In the genomic region with DNA sequence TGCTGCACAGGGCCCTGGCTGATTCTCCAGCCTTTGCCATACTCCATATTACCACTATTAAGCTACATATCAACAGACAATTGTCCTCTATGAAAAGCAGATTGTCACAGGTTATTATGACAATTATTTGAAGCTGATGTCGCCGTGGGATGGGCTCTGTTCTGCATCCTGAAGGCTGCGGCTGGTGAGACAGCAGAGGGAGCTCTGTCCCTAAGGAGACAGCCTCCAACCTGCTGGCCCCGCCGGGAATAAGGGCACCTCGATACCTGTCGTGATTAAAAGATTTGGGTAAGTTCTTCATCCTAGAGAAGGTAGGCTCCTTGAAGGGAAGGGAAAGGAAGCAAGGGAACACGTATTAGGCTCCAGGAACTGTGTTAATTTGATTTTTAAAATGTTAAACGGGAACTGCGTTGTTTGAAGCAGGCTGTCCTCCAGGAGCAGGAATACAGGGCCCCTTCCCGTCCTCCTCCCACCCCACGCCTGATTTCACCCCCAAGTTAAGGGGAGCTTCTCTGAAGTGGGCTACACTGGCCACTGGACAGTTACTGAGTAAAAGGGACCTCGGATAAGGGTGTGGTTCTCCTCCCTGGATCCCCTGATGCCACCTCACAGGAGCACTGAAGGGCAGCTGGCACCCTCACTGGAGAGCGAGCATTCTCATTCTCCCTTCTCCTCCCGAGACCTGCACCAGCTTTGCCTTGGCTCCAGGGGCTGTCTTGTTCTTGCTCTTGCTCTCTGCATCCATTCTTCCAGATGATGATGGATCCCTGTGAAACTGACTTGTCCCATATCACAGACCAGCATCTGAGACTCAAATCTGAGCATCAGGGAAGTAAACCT, we compare ENCODE assay signal across 8 cellular contexts. TPM values are rescaled to one million over a fixed set of nuclear protein-coding genes. Genes with fewer than 3 reads are reported as not detected.
DNase-seq lines count a peak whose midpoint lies in the region; ATAC-seq and TF ChIP-seq lines count a peak whose summit lies in the region.

No MANE protein-coding gene starts in this region.

- TF ChIP-seq CTCF in heart right ventricle (IDR thresholded peaks at IDR 0.05) = peak; percentile 37 to 84 (median 68)

- no peak overlapping the region for H3K27ac ChIP-seq in heart right ventricle

- H3K4me3 ChIP-seq in heart right ventricle = peak overlapping the region in 1 of 10 donors; percentile 19

- ATAC-seq in heart right ventricle (peak; percentile 58 to 94 (median 86)), HG03175 (IDR thresholded peaks at IDR 0.05; ENCODE audit: unreplicated experiment) (no peak)

- intact Hi-C loops in heart right ventricle (cut with DNase I) = loop anchor here in 6 of 10 donors (1.0 to 10.0 kb wide), 9 partner anchors 39 to 256 kb away; partner anchors contain the start of genes BAG3 (in 1 of the 6) and INPP5F (in 1 of the 6)

- H3K9me3 ChIP-seq in heart right ventricle = peaks cover 0 to 3% (median 0%) of the 10 kb centered on the region in 11 donors

- H3K27me3 Mint-ChIP-seq in activated naive CD4-positive, alpha-beta T cell treated with anti-CD3 and anti-CD28 coated beads, Interleukin-2, amount 10 ng/mL, durations not matched to agents 7 days and 5 days = peaks cover 27% of the 10 kb centered on the region

- no peak overlapping the region for H3K27ac Mint-ChIP-seq in activated naive CD4-positive, alpha-beta T cell treated with anti-CD3 and anti-CD28 coated beads, Interleukin-2, amount 10 ng/mL, durations not matched to agents 7 days and 5 days

- CTCF ChIA-PET in activated naive CD4-positive, alpha-beta T cell treated with anti-CD3 and anti-CD28 coated beads, Interleukin-2, amount 10 ng/mL, durations not matched to agents 7 days and 5 days (lab: Charles Lee) = interaction anchor here (0.7 to 2.8 kb wide), 5 partner anchors 55 to 263 kb away, joined by 3 to 13 read pairs (median 3); no protein-coding TSS in a partner anchor

- 21 to 22% methylated on average over 15 of the region's 15 CpGs for WGBS in heart right ventricle, 2 donors

- H3K4me1 Mint-ChIP-seq in activated naive CD4-positive, alpha-beta T cell treated with anti-CD3 and anti-CD28 coated beads, Interleukin-2, amount 10 ng/mL, durations not matched to agents 7 days and 5 days = peaks cover 3% of the 10 kb centered on the region

- H3K9me3 Mint-ChIP-seq in activated naive CD4-positive, alpha-beta T cell treated with anti-CD3 and anti-CD28 coated beads, Interleukin-2, amount 10 ng/mL, durations not matched to agents 7 days and 5 days = peaks cover 4% of the 10 kb centered on the region

- DNase-seq in NCI-H1417 (lab: John Stamatoyannopoulos, UW) (peak; percentile 10 to 67 (median 36)), NCI-H1417 treated with DMSO at 0.1 percent for 48 hours (lab: John Stamatoyannopoulos, UW) (no peak), NCI-H2227 treated with DMSO at 0.1 percent for 48 hours (lab: John Stamatoyannopoulos, UW) (peak; percentile 8), heart right ventricle (peak; percentile 39 to 40), retina (peak; percentile 47), GDM1 (lab: John Stamatoyannopoulos, UW) (no peak)
- DNase-seq in activated naive CD4-positive, alpha-beta T cell treated with anti-CD3 and anti-CD28 coated beads, Interleukin-2, amount 10 ng/mL, durations not matched to agents 7 days and 5 days = peak; percentile 39

- H3K27me3 ChIP-seq in heart right ventricle = peaks cover 0 to 6% (median 0%) of the 10 kb centered on the region in 7 donors

- no peaks in the 10 kb centered on the region for H3K36me3 Mint-ChIP-seq in activated naive CD4-positive, alpha-beta T cell treated with anti-CD3 and anti-CD28 coated beads, Interleukin-2, amount 10 ng/mL, durations not matched to agents 7 days and 5 days

- H3K4me1 ChIP-seq in heart right ventricle = peaks cover 0 to 3% (median 0%) of the 10 kb centered on the region in 9 donors

- no peaks in the 10 kb centered on the region for H3K36me3 ChIP-seq in heart right ventricle

- no peak overlapping the region for H3K4me3 Mint-ChIP-seq in activated naive CD4-positive, alpha-beta T cell treated with anti-CD3 and anti-CD28 coated beads, Interleukin-2, amount 10 ng/mL, durations not matched to agents 7 days and 5 days

RNA-seq across cellular contexts. Expression of gene TIAL1, which starts 11.8 kb away (rescaled TPM):
- total RNA-seq in heart right ventricle = 10 to 100 TPM; 65.3 to 94.6 (median 70.7) TPM
- polyA plus RNA-seq in heart right ventricle = 10 to 100 TPM; 35.9 to 40.7 TPM

RNA-seq across cellular contexts. Expression of gene BAG3, which starts 42.6 kb away (rescaled TPM):
- total RNA-seq in heart right ventricle = 100 to 1,000 TPM; 115 to 191 (median 145) TPM
- 100 to 1,000 TPM in 1 of 2 donors, 10 to 100 TPM in 1; 42.5 to 193 TPM for polyA plus RNA-seq in heart right ventricle

Comparison
In these comparisons a context has a peak if more than half of its experiments do, and no peak if none do; other contexts are left out.
1. DNase-seq: peak in NCI-H1417 (3 of 3), NCI-H2227 treated with DMSO at 0.1 percent for 48 hours (single experiment), activated naive CD4-positive, alpha-beta T cell treated with anti-CD3 and anti-CD28 coated beads, Interleukin-2, amount 10 ng/mL, durations not matched to agents 7 days and 5 days (single experiment), heart right ventricle (2 of 2) and retina (single experiment); none in NCI-H1417 treated with DMSO at 0.1 percent for 48 hours (single experiment) and GDM1 (single experiment).